8 cellular contexts compared by ENCODE assay signal in genomic region chr1:163321311-163322305, GRCh38. TPM values are rescaled to one million over a fixed set of nuclear protein-coding genes. Genes with fewer than 3 reads are reported as not detected.
DNase-seq lines count a peak whose midpoint lies in the region; TF ChIP-seq lines count a peak whose summit lies in the region.

NUF2 (plus strand) TSS chr1:163321954; CDS start chr1:163326052, 4,098 bp downstream.

- H3K4me1 ChIP-seq in effector memory CD4-positive, alpha-beta T cell (ENCODE audit: control insufficient read depth, insufficient read depth, low read length, poor library complexity, severe bottlenecking): peaks cover 4% of the 10 kb centered on the region

- no peak for TF ChIP-seq CTCF in GM20000 (IDR thresholded peaks at IDR 0.05; ENCODE audit: extremely low read depth, missing control alignments)

- DNase-seq in CMK (ENCODE audit: low read depth) (peak; percentile 100), GM20000 (ENCODE audit: low spot score) (peak; percentile 86), HT-29 (ENCODE audit: low spot score) (peak; percentile 98), NOMO-1 (lab: John Stamatoyannopoulos, UW; ENCODE audit: unreplicated experiment in 2 of 2) (peak; percentile 92 to 94), lung microvascular endothelial cell (ENCODE audit: low read depth in 2 of 2) (peak; percentile 100)
- DNase-seq in effector memory CD4-positive, alpha-beta T cell: peak; percentile 92 to 94 (median 93)
- DNase-seq in stimulated activated CD4-positive, alpha-beta T cell treated with anti-CD3 and anti-CD28 coated beads, TNF-alpha, amount 100 ng/mL, for 48 hours (ENCODE audit: low read depth in 3 of 3): peak; percentile 88 to 96 (median 94)

- peak within 1 kb of the TSS; percentile 75 for H3K27ac ChIP-seq in effector memory CD4-positive, alpha-beta T cell (ENCODE audit: insufficient read depth, low read length, poor library complexity, severe bottlenecking)

- H3K27me3 ChIP-seq in effector memory CD4-positive, alpha-beta T cell (replicated peaks; ENCODE audit: control insufficient read depth, insufficient read depth, low read length, poor library complexity, severe bottlenecking): no peaks in the 10 kb centered on the region

- H3K4me3 ChIP-seq in effector memory CD4-positive, alpha-beta T cell (ENCODE audit: insufficient read depth, low read depth, low read length, poor library complexity, severe bottlenecking): peak within 1 kb of the TSS; percentile 75

- CTCF ChIA-PET in activated CD8-positive, alpha-beta memory T cell treated with anti-CD3 and anti-CD28 coated beads for 36 hours (lab: Charles Lee): interaction anchor here (1.2 kb wide), 1 partner anchor 473 kb away, joined by 3 read pairs; no protein-coding TSS in a partner anchor

- no peaks in the 10 kb centered on the region for H3K36me3 ChIP-seq in effector memory CD4-positive, alpha-beta T cell (ENCODE audit: control insufficient read depth, insufficient read depth, low read length)

- POLR2A ChIA-PET in activated CD8-positive, alpha-beta memory T cell treated with anti-CD3 and anti-CD28 coated beads for 36 hours (lab: Charles Lee): interaction anchor here (0.7 kb wide), 1 partner anchor 222 kb away, joined by 3 read pairs; no protein-coding TSS in a partner anchor

- no peaks in the 10 kb centered on the region for H3K9me3 ChIP-seq in effector memory CD4-positive, alpha-beta T cell (ENCODE audit: control insufficient read depth, low read length)

RNA-seq across cellular contexts. Expression of gene NUF2, which starts in this region (rescaled TPM):
- total RNA-seq in HT-29 (2014; rRNA removed; shearing (Covaris generic)): 18.5 and 23.5 TPM in 2 replicates
- 10 to 100 TPM; 31.7 to 32.7 TPM for total RNA-seq in activated CD8-positive, alpha-beta memory T cell treated with anti-CD3 and anti-CD28 coated beads for 36 hours
- total RNA-seq in lung microvascular endothelial cell: 1.6 and 6.5 TPM in 2 replicates

Comparison
In these comparisons a context has a peak if more than half of its experiments do, and no peak if none do; other contexts are left out.
1. Peak in every context shown above with its lines: DNase-seq, H3K4me3 ChIP-seq and H3K27ac ChIP-seq.